ENCODE assay signal across 23 cellular contexts in the genomic region with DNA sequence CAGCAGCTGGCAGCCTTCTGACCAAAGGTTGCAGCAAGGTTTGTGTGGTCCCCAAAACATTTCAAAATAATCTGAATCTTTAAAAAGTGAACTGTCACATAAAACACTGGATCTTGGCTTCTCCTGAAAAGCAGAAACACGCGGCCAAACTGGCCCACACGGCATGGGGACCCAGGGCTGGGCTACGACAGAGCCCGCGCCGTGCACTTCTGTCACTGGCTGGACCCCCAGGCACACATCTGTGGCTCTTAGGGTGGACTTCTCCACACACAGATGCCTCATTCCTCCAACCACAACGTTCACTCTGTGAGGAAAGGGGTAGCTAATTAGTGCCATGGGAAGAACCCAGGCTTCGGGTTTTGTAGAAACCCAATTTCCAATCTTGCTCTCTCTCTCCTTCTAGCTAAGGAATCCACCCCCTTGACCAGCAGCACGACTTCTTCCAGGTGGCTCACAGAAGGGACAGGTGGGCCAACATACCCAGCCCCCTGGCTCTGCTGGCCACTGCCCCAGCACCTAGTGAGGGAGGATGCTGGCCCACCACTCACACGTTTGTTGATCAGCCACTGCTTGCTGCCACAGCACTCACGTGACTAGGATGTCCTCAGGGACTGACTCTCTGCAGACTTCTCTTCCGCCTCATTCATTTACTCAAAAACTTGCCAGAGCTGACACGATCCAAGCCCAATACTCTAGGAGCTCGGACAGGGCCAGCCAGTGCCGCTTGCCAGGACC.
"Had no signal": no experiment of that assay in that cellular context is flagged by ENCODE, and none has a peak within 500 bp of the region (broad histone marks: within the 10 kb centered on the region; RNA-seq: fewer than 3 reads in every experiment).

No MANE protein-coding gene starts in this region.

- H3K4me3 Mint-ChIP-seq: activated CD4-positive, alpha-beta memory T cell treated with anti-CD3 and anti-CD28 coated beads for 36 hours; activated naive CD4-positive, alpha-beta T cell treated with anti-CD3 and anti-CD28 coated beads, Interleukin-2, amount 50 U/mL, for 24 hours; central memory CD8-positive, alpha-beta T cell; endodermal cell; neural crest cell; stimulated activated naive CD8-positive, alpha-beta T cell treated with anti-CD3 and anti-CD28 coated beads, Interleukin-15, amount 100 ng/mL, for 72 hours; T-helper 17 cell had no signal

- H3K9me3 Mint-ChIP-seq: activated CD4-positive, alpha-beta memory T cell treated with anti-CD3 and anti-CD28 coated beads for 36 hours; activated naive CD4-positive, alpha-beta T cell treated with anti-CD3 and anti-CD28 coated beads, Interleukin-2, amount 50 U/mL, for 24 hours; central memory CD8-positive, alpha-beta T cell; endodermal cell; neural crest cell; stimulated activated naive CD8-positive, alpha-beta T cell treated with anti-CD3 and anti-CD28 coated beads, Interleukin-15, amount 100 ng/mL, for 72 hours had no signal

- H3K27me3 ChIP-seq: esophagus squamous epithelium, gastrocnemius medialis, tibial artery had no signal

- H3K4me3 ChIP-seq: coronary artery, esophagus squamous epithelium, gastrocnemius medialis, mucosa of descending colon, tibial artery had no signal

- H3K27me3 Mint-ChIP-seq: activated CD4-positive, alpha-beta memory T cell treated with anti-CD3 and anti-CD28 coated beads for 36 hours; activated naive CD4-positive, alpha-beta T cell treated with anti-CD3 and anti-CD28 coated beads, Interleukin-2, amount 50 U/mL, for 24 hours; central memory CD8-positive, alpha-beta T cell; progenitor cell of endocrine pancreas; stimulated activated naive CD8-positive, alpha-beta T cell treated with anti-CD3 and anti-CD28 coated beads, Interleukin-15, amount 100 ng/mL, for 72 hours; T-helper 17 cell had no signal

- DNase-seq: activated CD4-positive, alpha-beta memory T cell treated with anti-CD3 and anti-CD28 coated beads for 36 hours; activated CD4-positive, alpha-beta T cell treated with anti-CD3 and anti-CD28 coated beads for 48 hours; activated gamma-delta T cell; activated T-cell treated with anti-CD3 and anti-CD28 coated beads for 4 hours; endodermal cell; esophagus squamous epithelium; gastrocnemius medialis; head of caudate nucleus; hypothalamus; left cardiac atrium; mesendoderm; retina; stimulated activated CD4-positive, alpha-beta T cell treated with anti-CD3 and anti-CD28 coated beads, Interleukin-4, amount 100 ng/mL, for 24 hours; stimulated activated naive CD8-positive, alpha-beta T cell treated with anti-CD3 and anti-CD28 coated beads, Interleukin-15, amount 100 ng/mL, for 72 hours; SW 1271; T-helper 17 cell; tibial artery had no signal

- H3K9me3 ChIP-seq: esophagus squamous epithelium, gastrocnemius medialis, mucosa of descending colon, tibial artery had no signal

- H3K27ac ChIP-seq: coronary artery, esophagus squamous epithelium, gastrocnemius medialis, tibial artery had no signal

- H3K4me1 Mint-ChIP-seq: endodermal cell, neural crest cell had no signal

- H3K27ac Mint-ChIP-seq: activated CD4-positive, alpha-beta memory T cell treated with anti-CD3 and anti-CD28 coated beads for 36 hours; activated naive CD4-positive, alpha-beta T cell treated with anti-CD3 and anti-CD28 coated beads, Interleukin-2, amount 50 U/mL, for 24 hours; endodermal cell; progenitor cell of endocrine pancreas; stimulated activated naive CD8-positive, alpha-beta T cell treated with anti-CD3 and anti-CD28 coated beads, Interleukin-15, amount 100 ng/mL, for 72 hours; T-helper 17 cell had no signal

- H3K4me1 ChIP-seq: esophagus squamous epithelium, gastrocnemius medialis had no signal
